Comparison of ENCODE assay signal across 21 cellular contexts in genomic region chr3:146493761-146494160, GRCh38. TPM values are rescaled to one million over a fixed set of nuclear protein-coding genes. Genes with fewer than 3 reads are reported as not detected.
DNase-seq lines count a peak whose midpoint lies in the region; ATAC-seq and TF ChIP-seq lines count a peak whose summit lies in the region.
"Had no signal": no experiment of that assay in that cellular context is flagged by ENCODE, and none has a peak within 500 bp of the region (broad histone marks: within the 10 kb centered on the region; RNA-seq: fewer than 3 reads in every experiment).

No MANE protein-coding gene starts in this region.

- H3K27ac ChIP-seq in A673 (ENCODE audit: low read depth, low read length, poor library complexity, severe bottlenecking), result peak overlapping the region; percentile 9
- H3K27ac ChIP-seq in HEK293 (ENCODE audit: extremely low read depth, low read depth, low read length), result no peak overlapping the region
- no peak overlapping the region for H3K27ac ChIP-seq in upper lobe of right lung
- H3K27ac ChIP-seq: GM23248, SJSA1 had no signal

- H3K4me3 ChIP-seq in A673 (ENCODE audit: low read depth, low read length, poor library complexity, severe bottlenecking) (no peak overlapping the region), HEK293 (ENCODE audit: low read depth, low read length) (no peak overlapping the region), upper lobe of right lung (no peak overlapping the region)
- H3K4me3 ChIP-seq: GM23248, SJSA1 had no signal

- peak overlapping the region; percentile 69 for H3K27ac Mint-ChIP-seq in chondrocyte (ENCODE audit: unreplicated experiment)
- H3K27ac Mint-ChIP-seq: H9, IgD-negative memory B cell had no signal

- H3K27me3 ChIP-seq in A673 (replicated peaks; ENCODE audit: insufficient read depth, low read depth, low read length, poor library complexity) (no peaks in the 10 kb centered on the region), upper lobe of right lung (no peaks in the 10 kb centered on the region)
- H3K27me3 ChIP-seq: BE2C, SJSA1 had no signal

- H3K4me3 Mint-ChIP-seq in chondrocyte (ENCODE audit: unreplicated experiment), result no peak overlapping the region
- H3K4me3 Mint-ChIP-seq: H9, IgD-negative memory B cell had no signal

- POLR2A ChIA-PET in A673 (lab: Charles Lee; ENCODE audit: low non-redundant PET), result no interaction called here
- POLR2A ChIA-PET in HEK293 (lab: Yijun Ruan, JAX), result no interaction called here

- no peak for ATAC-seq in upper lobe of right lung
- ATAC-seq: Panc1 had no signal

- CTCF ChIA-PET in A673 (lab: Charles Lee) (no interaction called here), HEK293 (lab: Yijun Ruan, JAX) (no interaction called here)

- H3K9me3 ChIP-seq in A673 (ENCODE audit: low read depth, low read length, poor library complexity, severe bottlenecking) (no peaks in the 10 kb centered on the region), HEK293 (ENCODE audit: control insufficient read depth, insufficient read depth, low read depth, low read length) (no peaks in the 10 kb centered on the region), upper lobe of right lung (no peaks in the 10 kb centered on the region)
- H3K9me3 ChIP-seq: SJSA1 had no signal

- H3K4me1 Mint-ChIP-seq in chondrocyte (ENCODE audit: low read depth), result peaks cover 26% of the 10 kb centered on the region

- peaks cover 13% of the 10 kb centered on the region for H3K4me1 ChIP-seq in A673 (ENCODE audit: insufficient read depth, low read length, poor library complexity, severe bottlenecking)
- H3K4me1 ChIP-seq in HEK293 (ENCODE audit: control insufficient read depth, insufficient read depth, low read length), result no peaks in the 10 kb centered on the region
- no peaks in the 10 kb centered on the region for H3K4me1 ChIP-seq in upper lobe of right lung
- H3K4me1 ChIP-seq: BE2C had no signal

- H3K36me3 Mint-ChIP-seq in chondrocyte (ENCODE audit: low read depth), result peaks cover 6% of the 10 kb centered on the region

- H3K9me3 Mint-ChIP-seq in chondrocyte (ENCODE audit: low read depth), result peaks cover 36% of the 10 kb centered on the region

- H3K36me3 ChIP-seq in A673 (ENCODE audit: insufficient read depth, low read length, poor library complexity, severe bottlenecking) (no peaks in the 10 kb centered on the region), HEK293 (ENCODE audit: control insufficient read depth in 2 of 2, insufficient read depth in 1 of 2, low read length in 2 of 2) (no peaks in the 10 kb centered on the region), upper lobe of right lung (no peaks in the 10 kb centered on the region)
- H3K36me3 ChIP-seq: BE2C, SJSA1 had no signal

- intact Hi-C loops in A673 (cut with micrococcal nuclease; ENCODE audit: unreplicated experiment) (no loop called here), upper lobe of right lung (cut with DNase I) (no loop called here)

- no peak for DNase-seq in A673 (ENCODE audit: low spot score)
- DNase-seq in chondrocyte (ENCODE audit: low spot score), result no peak
- DNase-seq in iris pigment epithelial cell (ENCODE audit: low read depth), result peak; percentile 90
- DNase-seq in upper lobe of right lung, result no peak
- no peak for DNase-seq in mesenteric fat pad (ENCODE audit: low spot score)
- no peak for DNase-seq in GF-D8 (lab: John Stamatoyannopoulos, UW)
- DNase-seq in pons (ENCODE audit: low spot score), result no peak
- DNase-seq: BE2C, DMS79, GM23248, H9, NCI-H1694, NCI-H2081, NCI-H2171, NCI-H345 had no signal

- H3K27me3 Mint-ChIP-seq in chondrocyte (ENCODE audit: low read depth), result no peaks in the 10 kb centered on the region

- BruUV-seq in A673 (replicated peaks; lab: Mats Ljungman, UMichigan), result no TSS peak

- TF ChIP-seq CTCF in A673 (conservative IDR thresholded peaks at IDR 0.05; ENCODE audit: low read depth, low read length), result no peak
- TF ChIP-seq CTCF in HEK293 (tag by site-specific recombination; IDR thresholded peaks at IDR 0.05), result no peak
- TF ChIP-seq CTCF in chondrocyte (IDR thresholded peaks at IDR 0.05), result no peak
- TF ChIP-seq CTCF in upper lobe of right lung (IDR thresholded peaks at IDR 0.05), result no peak

TF ChIP-seq in HEK293, 187 proteins besides CTCF, POLR2A, EP300 and RAD21:
- no peak for TF ChIP-seq ZNF214 (tag by site-specific recombination; IDR thresholded peaks at IDR 0.05; ENCODE audit: borderline replicate concordance)
- TF ChIP-seq ZNF843 (tag by site-specific recombination; IDR thresholded peaks at IDR 0.05), result no peak
- TF ChIP-seq SP3 (tag by site-specific recombination; IDR thresholded peaks at IDR 0.05), result no peak
- no peak for TF ChIP-seq ZNF555 (tag by site-specific recombination; conservative IDR thresholded peaks at IDR 0.05)
- TF ChIP-seq ATF2 (tag by site-specific recombination; IDR thresholded peaks at IDR 0.05; ENCODE audit: low read depth), result 0 out of 2 replicates have a peak, but pooled peaks have one; percentile 5
- no peak for TF ChIP-seq BCL11B (tag by site-specific recombination; IDR thresholded peaks at IDR 0.05; ENCODE audit: low read depth)

RNA-seq across cellular contexts. Expression of gene PLSCR2, which starts 24.4 kb away (rescaled TPM):
- total RNA-seq in A673 (2021), result not detected in 2 replicates
- not detected in 3 replicates for total RNA-seq in chondrocyte
- not detected for total RNA-seq in upper lobe of right lung
- total RNA-seq in mesenteric fat pad, result not detected
- total RNA-seq: A172, GM23248, H9, M059J, SJSA1 had no signal

RNA-seq across cellular contexts. Expression of gene PLSCR1, which starts 50.6 kb away (rescaled TPM):
- total RNA-seq in A673 (2021), result 45.6 and 49.3 TPM in 2 replicates
- 21.5 to 34.6 TPM (median 23.9 TPM) in 3 replicates for total RNA-seq in chondrocyte
- 165 TPM for total RNA-seq in upper lobe of right lung
- total RNA-seq in mesenteric fat pad, result 187 TPM
